Comparison of ENCODE assay signal across 15 cellular contexts in genomic region chr1:197441990-197442389, GRCh38.
DNase-seq lines count a peak whose midpoint lies in the region; ATAC-seq and TF ChIP-seq lines count a peak whose summit lies in the region.
"Had no signal": no experiment of that assay in that cellular context is flagged by ENCODE, and none has a peak within 500 bp of the region (broad histone marks: within the 10 kb centered on the region; RNA-seq: fewer than 3 reads in every experiment).

No MANE protein-coding gene starts in this region.

- no peaks in the 10 kb centered on the region for H3K27me3 Mint-ChIP-seq in stimulated activated naive CD8-positive, alpha-beta T cell treated with anti-CD3 and anti-CD28 coated beads, Interleukin-15, amount 100 ng/mL, for 72 hours
- H3K27me3 Mint-ChIP-seq in Calu3 (ENCODE audit: unreplicated experiment) (no peaks in the 10 kb centered on the region), CD14-positive monocyte (ENCODE audit: low read depth in 3 of 3) (peaks cover 0 to 2% (median 0%) of the 10 kb centered on the region in 3 donors)
- H3K27me3 Mint-ChIP-seq: activated CD8-positive, alpha-beta T cell treated with anti-CD3 and anti-CD28 coated beads for 36 hours had no signal

- CTCF ChIA-PET in AG04449 (lab: Yijun Ruan, JAX) (no interaction called here), Calu3 (lab: Charles Lee) (interaction anchor here (0.7 kb wide), 1 partner anchor 29 kb away, joined by 3 read pairs; no protein-coding TSS in a partner anchor)

- H3K9me3 Mint-ChIP-seq in stimulated activated naive CD8-positive, alpha-beta T cell treated with anti-CD3 and anti-CD28 coated beads, Interleukin-15, amount 100 ng/mL, for 72 hours = no peaks in the 10 kb centered on the region
- H3K9me3 Mint-ChIP-seq in Calu3 (ENCODE audit: low read depth, unreplicated experiment) (no peaks in the 10 kb centered on the region), CD14-positive monocyte (no peaks in the 10 kb centered on the region)
- H3K9me3 Mint-ChIP-seq: activated CD8-positive, alpha-beta T cell treated with anti-CD3 and anti-CD28 coated beads for 36 hours; T-cell had no signal

- H3K9me3 ChIP-seq in lower lobe of right lung (no peaks in the 10 kb centered on the region), uterus (no peaks in the 10 kb centered on the region)
- H3K9me3 ChIP-seq: A549, upper lobe of left lung had no signal

- H3K4me3 ChIP-seq in AG04449 (ENCODE audit: low read depth, low read length) = no peak overlapping the region
- H3K4me3 ChIP-seq in fibroblast of mammary gland (ENCODE audit: control insufficient read depth, low read depth, low read length) = no peak overlapping the region
- H3K4me3 ChIP-seq in lower lobe of right lung = no peak overlapping the region
- no peak overlapping the region for H3K4me3 ChIP-seq in uterus
- H3K4me3 ChIP-seq: A549, upper lobe of left lung had no signal

- ATAC-seq in lower lobe of right lung = peak; percentile 19 to 33
- ATAC-seq in stimulated activated naive CD8-positive, alpha-beta T cell treated with anti-CD3 and anti-CD28 coated beads, Interleukin-15, amount 100 ng/mL, for 72 hours = no peak
- ATAC-seq: A549; activated CD8-positive, alpha-beta T cell treated with anti-CD3 and anti-CD28 coated beads for 36 hours; T-cell had no signal

- H3K36me3 ChIP-seq in lower lobe of right lung (no peaks in the 10 kb centered on the region), uterus (no peaks in the 10 kb centered on the region)
- H3K36me3 ChIP-seq: upper lobe of left lung had no signal

- H3K27ac Mint-ChIP-seq in stimulated activated naive CD8-positive, alpha-beta T cell treated with anti-CD3 and anti-CD28 coated beads, Interleukin-15, amount 100 ng/mL, for 72 hours = no peak overlapping the region
- no peak overlapping the region for H3K27ac Mint-ChIP-seq in Calu3 (ENCODE audit: unreplicated experiment)
- no peak overlapping the region for H3K27ac Mint-ChIP-seq in CD14-positive monocyte
- H3K27ac Mint-ChIP-seq: activated CD8-positive, alpha-beta T cell treated with anti-CD3 and anti-CD28 coated beads for 36 hours; T-cell had no signal

- TF ChIP-seq CTCF in AG04449 (IDR thresholded peaks at IDR 0.05; ENCODE audit: insufficient read depth, low read length, missing control alignments) (no peak), fibroblast of mammary gland (conservative IDR thresholded peaks at IDR 0.05; ENCODE audit: control insufficient read depth, insufficient read depth, low read depth, low read length) (no peak), lower lobe of right lung (IDR thresholded peaks at IDR 0.05) (no peak), Calu3 (IDR thresholded peaks at IDR 0.05; ENCODE audit: unreplicated experiment) (no peak), uterus (IDR thresholded peaks at IDR 0.05) (no peak), CD14-positive monocyte (IDR thresholded peaks at IDR 0.05) (no peak)

- H3K27me3 ChIP-seq in lower lobe of right lung (ENCODE audit: low read depth) (peaks cover 5% of the 10 kb centered on the region), uterus (no peaks in the 10 kb centered on the region)
- H3K27me3 ChIP-seq: upper lobe of left lung had no signal

- POLR2A ChIA-PET in AG04449 (lab: Yijun Ruan, JAX) = no interaction called here

- BruUV-seq in Calu3 (replicated peaks; lab: Mats Ljungman, UMichigan) = no TSS peak

- DNase-seq in AG04449 (ENCODE audit: low read depth, low spot score) = peak; percentile 42
- DNase-seq in OCI-M1 (lab: John Stamatoyannopoulos, UW) = peak; percentile 90
- DNase-seq in fibroblast of mammary gland (ENCODE audit: low read depth) = peak; percentile 79
- no peak for DNase-seq in lower lobe of right lung
- no peak for DNase-seq in stimulated activated naive CD8-positive, alpha-beta T cell treated with anti-CD3 and anti-CD28 coated beads, Interleukin-15, amount 100 ng/mL, for 72 hours
- DNase-seq in Calu3 = no peak
- DNase-seq in uterus = no peak
- no peak for DNase-seq in CD14-positive monocyte (ENCODE audit: low spot score)
- DNase-seq: activated CD8-positive, alpha-beta T cell treated with anti-CD3 and anti-CD28 coated beads for 36 hours; cortex of kidney; DMS79; Karpas-422; T-cell; upper lobe of left lung had no signal

- intact Hi-C loops in lower lobe of right lung (cut with DNase I) (no loop called here), Calu3 (cut with micrococcal nuclease; ENCODE audit: unreplicated experiment) (no loop called here), uterus (cut with DNase I; ENCODE audit: low total_unique reads) (no loop called here), CD14-positive monocyte (cut with micrococcal nuclease) (no loop called here)

- no peak overlapping the region for H3K4me3 Mint-ChIP-seq in stimulated activated naive CD8-positive, alpha-beta T cell treated with anti-CD3 and anti-CD28 coated beads, Interleukin-15, amount 100 ng/mL, for 72 hours
- H3K4me3 Mint-ChIP-seq in Calu3 (ENCODE audit: low read depth, unreplicated experiment) (no peak overlapping the region), CD14-positive monocyte (no peak overlapping the region)
- H3K4me3 Mint-ChIP-seq: activated CD8-positive, alpha-beta T cell treated with anti-CD3 and anti-CD28 coated beads for 36 hours; T-cell had no signal

- H3K4me1 ChIP-seq in lower lobe of right lung (no peaks in the 10 kb centered on the region), uterus (no peaks in the 10 kb centered on the region)
- H3K4me1 ChIP-seq: A549, upper lobe of left lung had no signal

- TF ChIP-seq POLR2A in uterus (IDR thresholded peaks at IDR 0.05) = no peak

- H3K36me3 Mint-ChIP-seq in Calu3 (ENCODE audit: insufficient read depth, unreplicated experiment) = no peaks in the 10 kb centered on the region
- no peaks in the 10 kb centered on the region for H3K36me3 Mint-ChIP-seq in CD14-positive monocyte
- H3K36me3 Mint-ChIP-seq: T-cell had no signal

- H3K27ac ChIP-seq in lower lobe of right lung (no peak overlapping the region), uterus (no peak overlapping the region)
- H3K27ac ChIP-seq: A549, upper lobe of left lung had no signal

- H3K4me1 Mint-ChIP-seq in stimulated activated naive CD8-positive, alpha-beta T cell treated with anti-CD3 and anti-CD28 coated beads, Interleukin-15, amount 100 ng/mL, for 72 hours = no peaks in the 10 kb centered on the region
- H3K4me1 Mint-ChIP-seq in Calu3 (ENCODE audit: low read depth, unreplicated experiment) = no peaks in the 10 kb centered on the region
- no peaks in the 10 kb centered on the region for H3K4me1 Mint-ChIP-seq in CD14-positive monocyte
- H3K4me1 Mint-ChIP-seq: T-cell had no signal

Comparison
In these comparisons a context has a peak if more than half of its experiments do, and no peak if none do; other contexts are left out.
1. DNase-seq: peak in AG04449 (single experiment), OCI-M1 (single experiment) and fibroblast of mammary gland (single experiment); none in lower lobe of right lung (single experiment), stimulated activated naive CD8-positive, alpha-beta T cell treated with anti-CD3 and anti-CD28 coated beads, Interleukin-15, amount 100 ng/mL, for 72 hours (0 of 2), Calu3 (single experiment), uterus (0 of 2) and CD14-positive monocyte (single experiment).